In genomic region chr19:46900341-46900740, GRCh38 we compare ENCODE assay signal across 25 cellular contexts.
"Had no signal": no experiment of that assay in that cellular context is flagged by ENCODE, and none has a peak within 500 bp of the region (broad histone marks: within the 10 kb centered on the region; RNA-seq: fewer than 3 reads in every experiment).

No MANE protein-coding gene starts in this region.

- H3K27me3 ChIP-seq: colonic mucosa, esophagus muscularis mucosa, gastroesophageal sphincter, spleen, tibial artery, upper lobe of left lung, uterus had no signal

- H3K9me3 ChIP-seq: colonic mucosa, esophagus muscularis mucosa, gastroesophageal sphincter, mucosa of descending colon, prostate gland, spleen, tibial artery, upper lobe of left lung, uterus had no signal

- ATAC-seq: gastroesophageal sphincter; left colon; mucosa of descending colon; natural killer cell treated with Interleukin-12 subunit alpha and Interleukin-12 subunit beta and Interleukin-15 and Interleukin-18, amount 100 ng/mL, for 72 hours; sciatic nerve; stimulated activated memory B cell treated with anti-CD40 and anti-IgM and Interleukin-4, amounts not matched to agents 10 μg/mL and 1 μg/mL and 100 μg/mL, for 72 hours had no signal

- H3K27me3 Mint-ChIP-seq: natural killer cell treated with Interleukin-12 subunit alpha and Interleukin-12 subunit beta and Interleukin-15 and Interleukin-18, amount 100 ng/mL, for 72 hours; stimulated activated memory B cell treated with anti-CD40 and anti-IgM and Interleukin-4, amounts not matched to agents 10 μg/mL and 1 μg/mL and 100 μg/mL, for 72 hours; stimulated activated naive CD8-positive, alpha-beta T cell treated with anti-CD3 and anti-CD28 coated beads, Interleukin-15, Interleukin-2, amounts not matched to agents 100 ng/mL and 50 ng/mL, for 24 hours had no signal

- H3K4me3 ChIP-seq: colonic mucosa, esophagus muscularis mucosa, gastroesophageal sphincter, mucosa of descending colon, prostate gland, spleen, tibial artery, upper lobe of left lung, uterus had no signal

- DNase-seq: cerebellar nuclear complex; colonic mucosa; dermis blood vessel endothelial cell; foreskin fibroblast; glutamatergic neuron; left colon; mesendoderm; mucosa of descending colon; occipital lobe; retina; spleen; stimulated activated CD4-positive, alpha-beta T cell treated with anti-CD3 and anti-CD28 coated beads, Interleukin-15, amount 100 ng/mL, for 24 hours; stimulated activated CD4-positive, alpha-beta T cell treated with anti-CD3 and anti-CD28 coated beads, Interleukin-1b, Interleukin-23, amount 100 ng/mL, for 48 hours; stimulated activated CD4-positive, alpha-beta T cell treated with anti-CD3 and anti-CD28 coated beads, Interleukin-4, amount 100 ng/mL, for 24 hours; tibial artery; upper lobe of left lung; uterus had no signal

- H3K27ac ChIP-seq: colonic mucosa, esophagus muscularis mucosa, gastroesophageal sphincter, parathyroid adenoma, spleen, tibial artery, uterus had no signal

- H3K36me3 ChIP-seq: colonic mucosa, esophagus muscularis mucosa, gastroesophageal sphincter, prostate gland, spleen, tibial artery, upper lobe of left lung, uterus had no signal

- H3K9me3 Mint-ChIP-seq: natural killer cell treated with Interleukin-12 subunit alpha and Interleukin-12 subunit beta and Interleukin-15 and Interleukin-18, amount 100 ng/mL, for 72 hours; stimulated activated memory B cell treated with anti-CD40 and anti-IgM and Interleukin-4, amounts not matched to agents 10 μg/mL and 1 μg/mL and 100 μg/mL, for 72 hours; stimulated activated naive CD8-positive, alpha-beta T cell treated with anti-CD3 and anti-CD28 coated beads, Interleukin-15, Interleukin-2, amounts not matched to agents 100 ng/mL and 50 ng/mL, for 24 hours had no signal

- H3K36me3 Mint-ChIP-seq: natural killer cell treated with Interleukin-12 subunit alpha and Interleukin-12 subunit beta and Interleukin-15 and Interleukin-18, amount 100 ng/mL, for 72 hours had no signal

- H3K27ac Mint-ChIP-seq: natural killer cell treated with Interleukin-12 subunit alpha and Interleukin-12 subunit beta and Interleukin-15 and Interleukin-18, amount 100 ng/mL, for 72 hours; stimulated activated naive CD8-positive, alpha-beta T cell treated with anti-CD3 and anti-CD28 coated beads, Interleukin-15, Interleukin-2, amounts not matched to agents 100 ng/mL and 50 ng/mL, for 24 hours had no signal

- H3K4me3 Mint-ChIP-seq: natural killer cell treated with Interleukin-12 subunit alpha and Interleukin-12 subunit beta and Interleukin-15 and Interleukin-18, amount 100 ng/mL, for 72 hours; stimulated activated memory B cell treated with anti-CD40 and anti-IgM and Interleukin-4, amounts not matched to agents 10 μg/mL and 1 μg/mL and 100 μg/mL, for 72 hours; stimulated activated naive CD8-positive, alpha-beta T cell treated with anti-CD3 and anti-CD28 coated beads, Interleukin-15, Interleukin-2, amounts not matched to agents 100 ng/mL and 50 ng/mL, for 24 hours had no signal
